ENCODE assay signal across 11 cellular contexts in the genomic region with DNA sequence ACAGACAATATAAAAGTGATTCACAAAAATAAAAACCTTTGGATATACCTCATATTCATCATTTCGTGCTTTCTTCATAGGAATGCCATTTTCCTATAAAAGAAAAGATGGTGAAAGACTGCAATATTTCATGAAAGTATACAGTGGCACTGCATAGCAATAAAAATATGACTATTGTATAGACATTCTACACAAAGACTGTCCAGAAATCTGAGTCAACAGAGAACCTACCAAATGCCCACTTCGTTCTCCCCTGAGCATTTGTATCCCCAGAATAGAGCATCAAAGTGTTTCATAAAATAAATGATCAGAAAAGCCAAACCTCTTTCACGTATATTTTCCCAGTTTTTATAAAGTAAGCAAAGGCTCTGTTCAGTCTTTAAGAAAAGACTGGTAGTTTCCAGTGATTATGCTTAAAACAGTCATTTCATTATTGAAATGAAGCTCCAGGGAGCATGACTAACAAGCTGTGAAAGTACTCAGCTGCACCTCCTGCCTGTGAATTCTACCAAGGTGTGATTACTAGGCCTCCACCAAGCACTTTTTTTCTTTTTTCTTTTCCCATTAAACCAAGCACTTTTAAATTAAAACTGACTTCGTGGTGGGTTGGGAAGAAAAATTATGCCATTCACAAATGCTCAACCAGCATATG. TPM values are rescaled to one million over a fixed set of nuclear protein-coding genes. Genes with fewer than 3 reads are reported as not detected.
A peak's percentile ranks its signal among the peaks of the same experiment; 100 is the strongest.
DNase-seq lines count a peak whose midpoint lies in the region; ATAC-seq, FAIRE-seq and TF ChIP-seq lines count a peak whose summit lies in the region.
"Had no signal": no experiment of that assay in that cellular context is flagged by ENCODE, and none has a peak within 500 bp of the region (broad histone marks: within the 10 kb centered on the region; RNA-seq: fewer than 3 reads in every experiment).

No MANE protein-coding gene starts in this region.

- H3K27ac Mint-ChIP-seq in activated B cell treated with CpG ODN at 0.5 μM for 24 hours = no peak overlapping the region

- ATAC-seq in GM19025 (IDR thresholded peaks at IDR 0.05; ENCODE audit: low read depth, unreplicated experiment) (peak; percentile 87), HG02840 (IDR thresholded peaks at IDR 0.05; ENCODE audit: low FRiP score, unreplicated experiment) (peak; percentile 75), activated B cell treated with CpG ODN at 0.5 μM for 24 hours (ENCODE audit: low read depth) (peak; percentile 45), right lobe of liver (no peak)
- ATAC-seq: left lung had no signal

- CTCF ChIA-PET in activated B cell treated with CpG ODN at 0.5 μM for 24 hours (lab: Charles Lee) = interaction anchor here (0.8 kb wide), 1 partner anchor 20 kb away, joined by 3 read pairs; a partner anchor contains a TSS

- H3K4me3 Mint-ChIP-seq in activated B cell treated with CpG ODN at 0.5 μM for 24 hours = no peak overlapping the region

- H3K36me3 ChIP-seq in right lobe of liver = peaks cover 0 to 5% (median 0%) of the 10 kb centered on the region in 4 donors
- H3K36me3 ChIP-seq in sigmoid colon = peaks cover 0 to 28% (median 0%) of the 10 kb centered on the region in 4 donors

- FAIRE-seq in GM12891 (lab: Jason Lieb, UNC) = peak; percentile 56

- DNase-seq in GM12891 (ENCODE audit: insufficient read length, low spot score) (no peak), activated B cell treated with CpG ODN at 0.5 μM for 24 hours (no peak), right lobe of liver (no peak), NCI-H345 treated with DMSO at 0.1 percent for 48 hours (lab: John Stamatoyannopoulos, UW; ENCODE audit: unreplicated experiment) (no peak), foreskin melanocyte (no peak), sigmoid colon (no peak)
- DNase-seq: left lung, spleen, transverse colon had no signal

- H3K4me1 ChIP-seq in right lobe of liver (no peaks in the 10 kb centered on the region), sigmoid colon (peaks cover 0 to 5% (median 2%) of the 10 kb centered on the region in 4 donors)
- H3K4me1 ChIP-seq: left lung, spleen, transverse colon had no signal

- H3K9me3 ChIP-seq in right lobe of liver = no peaks in the 10 kb centered on the region
- H3K9me3 ChIP-seq in sigmoid colon = no peaks in the 10 kb centered on the region
- H3K9me3 ChIP-seq: left lung, spleen, transverse colon had no signal

- H3K27ac ChIP-seq in right lobe of liver (no peak overlapping the region), sigmoid colon (no peak overlapping the region)
- H3K27ac ChIP-seq: left lung, spleen, transverse colon had no signal

- intact Hi-C loops in activated B cell treated with CpG ODN at 0.5 μM for 24 hours (cut with micrococcal nuclease) (loop anchor here (1.0 kb wide), 1 partner anchor 9 kb away; no protein-coding TSS in a partner anchor), right lobe of liver (cut with DNase I) (no loop called here), sigmoid colon (cut with DNase I) (no loop called here)

- H3K9me3 Mint-ChIP-seq in activated B cell treated with CpG ODN at 0.5 μM for 24 hours = no peaks in the 10 kb centered on the region

- TF ChIP-seq CTCF in activated B cell treated with CpG ODN at 0.5 μM for 24 hours (IDR thresholded peaks at IDR 0.05) (no peak), right lobe of liver (IDR thresholded peaks at IDR 0.05) (no peak), sigmoid colon (IDR thresholded peaks at IDR 0.05) (no peak)

- no peaks in the 10 kb centered on the region for H3K27me3 Mint-ChIP-seq in activated B cell treated with CpG ODN at 0.5 μM for 24 hours

- peaks cover 6% of the 10 kb centered on the region for H3K4me1 Mint-ChIP-seq in activated B cell treated with CpG ODN at 0.5 μM for 24 hours

- H3K4me3 ChIP-seq in right lobe of liver (no peak overlapping the region), sigmoid colon (no peak overlapping the region)
- H3K4me3 ChIP-seq: left lung, spleen, transverse colon had no signal

- TF ChIP-seq EP300 in sigmoid colon (IDR thresholded peaks at IDR 0.05) = no peak

- POLR2A ChIA-PET in activated B cell treated with CpG ODN at 0.5 μM for 24 hours (lab: Charles Lee) = interaction anchor here (0.8 to 1.0 kb wide), 2 partner anchors 18 to 19 kb away, joined by 3 read pairs; no protein-coding TSS in a partner anchor

- TF ChIP-seq POLR2A in GM12891 (IDR thresholded peaks at IDR 0.05; ENCODE audit: low read depth, low read length) = no peak
- TF ChIP-seq POLR2A in right lobe of liver (IDR thresholded peaks at IDR 0.05) = no peak
- TF ChIP-seq POLR2A in sigmoid colon (IDR thresholded peaks at IDR 0.05) = no peak

- H3K27me3 ChIP-seq in right lobe of liver (no peaks in the 10 kb centered on the region), sigmoid colon (no peaks in the 10 kb centered on the region)
- H3K27me3 ChIP-seq: left lung, spleen, transverse colon had no signal

- WGBS in right lobe of liver (ENCODE audit: insufficient coverage, low coverage, low lambda C conversion rate, missing lambda C conversion rate) = 86% methylated on average over 4 of the region's 4 CpGs
- 82 to 89% methylated on average over 4 of the region's 4 CpGs for WGBS in sigmoid colon, 2 donors

- H3K36me3 Mint-ChIP-seq in activated B cell treated with CpG ODN at 0.5 μM for 24 hours (ENCODE audit: low read depth) = peaks cover 59% of the 10 kb centered on the region

TF ChIP-seq in GM12891, 5 proteins besides CTCF, POLR2A, EP300 and RAD21:
- peak; percentile 41 for TF ChIP-seq PAX5 (IDR thresholded peaks at IDR 0.05; ENCODE audit: insufficient read depth, low read length, severe bottlenecking)
- no peak for TF ChIP-seq SPI1 (IDR thresholded peaks at IDR 0.05; ENCODE audit: low read depth, low read length)
TF ChIP-seq in GM12891: peak in this region for 1.

RNA-seq across cellular contexts. Expression of a gene that starts 20.2 kb away (rescaled TPM):
- 101 TPM for polyA plus RNA-seq in GM12891 (2012; ENCODE audit: low read depth, missing spikeins)
- total RNA-seq in activated B cell treated with CpG ODN at 0.5 μM for 24 hours (44.8 and 54.3 TPM in 2 replicates), right lobe of liver (10 to 100 TPM; 45.9 to 78.3 (median 65.1) TPM), sigmoid colon (100 to 1,000 TPM in 2 of 4 donors, 10 to 100 TPM in 2; 76.2 to 137 (median 111) TPM)
- 100 to 1,000 TPM in 2 of 3 donors, 10 to 100 TPM in 1; 95.1 to 178 (median 120) TPM for polyA plus RNA-seq in sigmoid colon

Comparison
In these comparisons a context has a peak if more than half of its experiments do, and no peak if none do; other contexts are left out.
1. ATAC-seq: peak in GM19025 (single experiment), HG02840 (single experiment) and activated B cell treated with CpG ODN at 0.5 μM for 24 hours (single experiment); none in right lobe of liver (0 of 4).